9 cellular contexts compared by ENCODE assay signal in the genomic region with DNA sequence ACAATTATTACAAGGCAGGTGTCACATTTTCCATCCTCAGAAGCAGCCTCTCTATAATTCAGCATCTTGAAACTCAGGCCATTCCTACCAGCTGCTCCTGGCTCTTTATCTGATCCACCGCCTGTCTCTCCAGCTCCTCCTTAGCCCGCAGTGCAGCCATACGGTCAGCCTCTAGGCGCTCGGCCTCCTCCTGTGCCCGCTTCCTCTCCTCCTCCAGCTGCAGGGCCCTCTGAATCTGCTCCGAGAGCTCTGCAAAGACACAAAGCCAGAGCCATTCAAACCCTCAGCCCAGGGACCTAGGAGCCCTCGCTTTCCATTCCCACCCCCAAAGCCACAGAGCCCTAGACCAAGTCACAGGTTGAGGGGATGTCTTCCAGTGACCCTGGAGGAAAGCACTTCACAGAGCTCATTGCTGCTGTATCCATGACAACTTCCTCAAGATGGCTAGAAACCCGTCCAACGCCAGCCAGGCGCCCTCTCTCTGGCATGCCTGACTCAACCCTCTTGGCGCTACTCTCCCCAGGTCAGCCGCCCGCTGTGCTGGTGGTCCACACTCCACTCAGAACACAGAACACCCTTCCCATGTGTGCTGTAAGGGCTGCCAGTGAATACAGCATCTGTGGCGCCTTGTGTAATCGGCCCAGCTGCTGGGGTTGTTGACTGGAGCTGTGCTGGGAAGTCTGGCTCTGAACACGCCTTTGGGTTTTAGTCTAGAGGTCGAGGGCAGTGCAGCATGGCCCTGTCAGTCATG. TPM values are rescaled to one million over a fixed set of nuclear protein-coding genes. Genes with fewer than 3 reads are reported as not detected.
DNase-seq lines count a peak whose midpoint lies in the region; ATAC-seq and TF ChIP-seq lines count a peak whose summit lies in the region.
"Had no signal": no experiment of that assay in that cellular context is flagged by ENCODE, and none has a peak within 500 bp of the region (broad histone marks: within the 10 kb centered on the region; RNA-seq: fewer than 3 reads in every experiment).

No MANE protein-coding gene starts in this region.

- H3K9me3 Mint-ChIP-seq in chondrocyte (ENCODE audit: low read depth) (no peaks in the 10 kb centered on the region), neural progenitor cell (no peaks in the 10 kb centered on the region)

- no peaks in the 10 kb centered on the region for H3K36me3 ChIP-seq in neural progenitor cell

- H3F3A ChIP-seq in neural progenitor cell (ENCODE audit: low read depth): no peaks in the 10 kb centered on the region

- ATAC-seq in HG03139 (IDR thresholded peaks at IDR 0.05; ENCODE audit: unreplicated experiment) (no peak), HG02588 (IDR thresholded peaks at IDR 0.05; ENCODE audit: unreplicated experiment) (no peak)

- H3K27ac Mint-ChIP-seq in chondrocyte (ENCODE audit: unreplicated experiment): peak overlapping the region; percentile 17
- peak overlapping the region; percentile 80 for H3K27ac Mint-ChIP-seq in neural progenitor cell

- H3K79me2 ChIP-seq in neural progenitor cell (ENCODE audit: low read depth): no peaks in the 10 kb centered on the region

- H3K27me3 Mint-ChIP-seq in chondrocyte (ENCODE audit: low read depth) (no peaks in the 10 kb centered on the region), neural progenitor cell (ENCODE audit: insufficient read depth, low read depth) (peaks cover 2% of the 10 kb centered on the region)

- peaks cover 5% of the 10 kb centered on the region for H3K4me1 Mint-ChIP-seq in chondrocyte (ENCODE audit: low read depth)
- peaks cover 37% of the 10 kb centered on the region for H3K4me1 Mint-ChIP-seq in neural progenitor cell

- H3K9me3 ChIP-seq in neural progenitor cell (ENCODE audit: low read depth): no peaks in the 10 kb centered on the region

- H3K27ac ChIP-seq in neural progenitor cell: no peak overlapping the region

- H3K4me2 ChIP-seq in neural progenitor cell: no peak overlapping the region

- no peak overlapping the region for H2AFZ ChIP-seq in neural progenitor cell (replicated peaks)

- H3K9ac ChIP-seq in neural progenitor cell: no peak overlapping the region

- no peak overlapping the region for H3K4me3 ChIP-seq in neural progenitor cell

- peaks cover 54% of the 10 kb centered on the region for H3K36me3 Mint-ChIP-seq in chondrocyte (ENCODE audit: low read depth)
- H3K36me3 Mint-ChIP-seq in neural progenitor cell: peaks cover 65% of the 10 kb centered on the region

- no peaks in the 10 kb centered on the region for H3K4me1 ChIP-seq in neural progenitor cell

- H3K27me3 ChIP-seq in neural progenitor cell: no peaks in the 10 kb centered on the region

- TF ChIP-seq CTCF in chondrocyte (IDR thresholded peaks at IDR 0.05) (no peak), neural progenitor cell (IDR thresholded peaks at IDR 0.05) (no peak)

- peaks cover 4% of the 10 kb centered on the region for H4K20me1 ChIP-seq in neural progenitor cell (ENCODE audit: low read depth)

- H3K4me3 Mint-ChIP-seq in chondrocyte (ENCODE audit: unreplicated experiment) (no peak overlapping the region), neural progenitor cell (no peak overlapping the region)

- DNase-seq in DMS79 (lab: John Stamatoyannopoulos, UW): peak; percentile 88
- peak; percentile 75 for DNase-seq in NCI-H2196 treated with DMSO at 0.1 percent for 48 hours (lab: John Stamatoyannopoulos, UW; ENCODE audit: unreplicated experiment)
- DNase-seq in chondrocyte (ENCODE audit: low spot score): no peak
- DNase-seq in neural progenitor cell (ENCODE audit: low spot score): no peak
- DNase-seq in kidney tubule cell (ENCODE audit: low spot score): no peak
- DNase-seq in stimulated activated CD4-positive, alpha-beta T cell treated with anti-CD3 and anti-CD28 coated beads, Interleukin-12 subunit alpha, Interleukin-12 subunit beta, amount 100 ng/mL, for 4 hours: no peak
- DNase-seq: activated effector memory CD4-positive, alpha-beta T cell treated with Interleukin-2 at 50 U/mL for 16 hours had no signal

RNA-seq across cellular contexts. Expression of gene EZR, which starts 49.3 kb away (rescaled TPM):
- total RNA-seq in chondrocyte: 57.0 to 71.5 TPM (median 68.4 TPM) in 3 replicates
- 52.0 and 61.4 TPM in 2 replicates for total RNA-seq in neural progenitor cell (ENCODE audit: low replicate concordance)

Comparison
In these comparisons a context has a peak if more than half of its experiments do, and no peak if none do; other contexts are left out.
1. DNase-seq: peak in DMS79 (single experiment) and NCI-H2196 treated with DMSO at 0.1 percent for 48 hours (single experiment); none in chondrocyte (single experiment), neural progenitor cell (single experiment), kidney tubule cell (single experiment) and stimulated activated CD4-positive, alpha-beta T cell treated with anti-CD3 and anti-CD28 coated beads, Interleukin-12 subunit alpha, Interleukin-12 subunit beta, amount 100 ng/mL, for 4 hours (single experiment).